1 cellular context compared by ENCODE assay signal in the genomic region with DNA sequence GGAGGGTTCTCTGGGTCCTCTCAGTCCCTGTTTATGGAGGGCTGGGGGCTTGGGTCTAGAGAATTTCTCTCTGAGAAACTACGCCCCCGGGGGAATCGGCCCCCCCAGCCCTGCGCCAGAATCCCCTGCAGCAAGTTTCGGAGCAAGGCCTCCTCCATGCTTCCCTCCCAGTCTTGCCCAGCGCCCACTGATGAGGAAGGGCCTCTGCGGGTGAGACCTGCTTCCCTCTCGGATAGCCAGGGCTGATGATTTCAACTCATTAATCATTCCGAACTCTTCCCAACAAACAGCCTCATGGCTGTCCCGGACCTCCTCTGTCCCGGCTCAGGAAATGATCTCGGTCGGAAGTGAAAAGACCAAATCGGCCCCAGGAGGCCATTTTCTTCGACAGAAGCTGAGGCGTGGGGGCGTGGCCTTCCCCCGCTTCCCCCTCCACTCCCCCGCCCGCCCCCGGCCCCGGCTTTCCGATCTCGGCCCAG.
TF ChIP-seq lines count a peak whose summit lies in the region.

No MANE protein-coding gene starts in this region.

TF ChIP-seq in HepG2, 621 proteins besides CTCF, POLR2A, EP300 and RAD21 (continued from another document and continues in another):
- TF ChIP-seq, protein P1, sequence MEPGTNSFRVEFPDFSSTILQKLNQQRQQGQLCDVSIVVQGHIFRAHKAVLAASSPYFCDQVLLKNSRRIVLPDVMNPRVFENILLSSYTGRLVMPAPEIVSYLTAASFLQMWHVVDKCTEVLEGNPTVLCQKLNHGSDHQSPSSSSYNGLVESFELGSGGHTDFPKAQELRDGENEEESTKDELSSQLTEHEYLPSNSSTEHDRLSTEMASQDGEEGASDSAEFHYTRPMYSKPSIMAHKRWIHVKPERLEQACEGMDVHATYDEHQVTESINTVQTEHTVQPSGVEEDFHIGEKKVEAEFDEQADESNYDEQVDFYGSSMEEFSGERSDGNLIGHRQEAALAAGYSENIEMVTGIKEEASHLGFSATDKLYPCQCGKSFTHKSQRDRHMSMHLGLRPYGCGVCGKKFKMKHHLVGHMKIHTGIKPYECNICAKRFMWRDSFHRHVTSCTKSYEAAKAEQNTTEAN (CRISPR knock-in tag; conservative IDR thresholded peaks at IDR 0.05), result no peak
- TF ChIP-seq SALL1 (CRISPR knock-in tag; IDR thresholded peaks at IDR 0.05) (peak; percentile 62; the same call in 1 of the 2 replicates), SUZ12 (IDR thresholded peaks at IDR 0.05; ENCODE audit: low read depth, low read length) (no peak), HDAC2 (CRISPR knock-in tag; IDR thresholded peaks at IDR 0.05) (no peak), SRF (IDR thresholded peaks at IDR 0.05; ENCODE audit: low read depth, low read length) (peak; percentile 72), FOXM1 (CRISPR knock-in tag; IDR thresholded peaks at IDR 0.05) (no peak), TBX3 (IDR thresholded peaks at IDR 0.05; ENCODE audit: borderline replicate concordance) (no peak), JUN (CRISPR knock-in tag; IDR thresholded peaks at IDR 0.05) (no peak), ZNF770 (CRISPR knock-in tag; IDR thresholded peaks at IDR 0.05) (no peak), SIN3B (IDR thresholded peaks at IDR 0.05; ENCODE audit: low read length) (no peak; the same call in 1 of the 2 replicates), POLR2G (IDR thresholded peaks at IDR 0.05; ENCODE audit: low read depth, low read length) (peak; percentile 88), ZNF10 (CRISPR knock-in tag; IDR thresholded peaks at IDR 0.05; ENCODE audit: borderline replicate concordance, low read depth) (no peak), ZNF616 (CRISPR knock-in tag; IDR thresholded peaks at IDR 0.05; ENCODE audit: low read depth) (no peak), ZSCAN20 (CRISPR knock-in tag; IDR thresholded peaks at IDR 0.05; ENCODE audit: borderline replicate concordance) (no peak), ZNF501 (CRISPR knock-in tag; IDR thresholded peaks at IDR 0.05) (0 out of 2 replicates have a peak, but pooled peaks have one; percentile 4), CBX1 (IDR thresholded peaks at IDR 0.05; ENCODE audit: low read depth) (no peak), KDM2A (CRISPR knock-in tag; IDR thresholded peaks at IDR 0.05; ENCODE audit: borderline replicate concordance, low read depth) (peak; percentile 18), HINFP (CRISPR knock-in tag; IDR thresholded peaks at IDR 0.05; ENCODE audit: low read depth) (no peak), ATRX (CRISPR knock-in tag; IDR thresholded peaks at IDR 0.05; ENCODE audit: borderline replicate concordance) (no peak), ZBTB14 (CRISPR knock-in tag; IDR thresholded peaks at IDR 0.05) (no peak), PRMT3 (CRISPR knock-in tag; IDR thresholded peaks at IDR 0.05; ENCODE audit: borderline replicate concordance, low read depth) (no peak), ZNF343 (CRISPR knock-in tag; IDR thresholded peaks at IDR 0.05) (no peak), ZBTB1 (CRISPR knock-in tag; IDR thresholded peaks at IDR 0.05; ENCODE audit: borderline replicate concordance) (no peak), TEF (CRISPR knock-in tag; IDR thresholded peaks at IDR 0.05) (no peak), POLR2AphosphoS5 (IDR thresholded peaks at IDR 0.05; ENCODE audit: low read depth, low read length) (peak; percentile 58; the same call in 1 of the 2 replicates), ETV5 (CRISPR knock-in tag; IDR thresholded peaks at IDR 0.05; ENCODE audit: borderline replicate concordance) (no peak), CBX2 (IDR thresholded peaks at IDR 0.05; ENCODE audit: low read depth, low read length) (no peak), CBX2 (CRISPR knock-in tag; IDR thresholded peaks at IDR 0.05; ENCODE audit: low read depth) (no peak), ZNF264 (CRISPR knock-in tag; IDR thresholded peaks at IDR 0.05) (no peak), GABPB1 (CRISPR knock-in tag; IDR thresholded peaks at IDR 0.05) (no peak; the same call in 1 of the 2 replicates), CHCHD3 (CRISPR knock-in tag; IDR thresholded peaks at IDR 0.05) (peak; percentile 40; the same call in 1 of the 2 replicates), KLF12 (CRISPR knock-in tag; IDR thresholded peaks at IDR 0.05; ENCODE audit: borderline replicate concordance) (no peak), GLI4 (CRISPR knock-in tag; IDR thresholded peaks at IDR 0.05; ENCODE audit: borderline replicate concordance) (no peak)
- TF ChIP-seq, protein P2, sequence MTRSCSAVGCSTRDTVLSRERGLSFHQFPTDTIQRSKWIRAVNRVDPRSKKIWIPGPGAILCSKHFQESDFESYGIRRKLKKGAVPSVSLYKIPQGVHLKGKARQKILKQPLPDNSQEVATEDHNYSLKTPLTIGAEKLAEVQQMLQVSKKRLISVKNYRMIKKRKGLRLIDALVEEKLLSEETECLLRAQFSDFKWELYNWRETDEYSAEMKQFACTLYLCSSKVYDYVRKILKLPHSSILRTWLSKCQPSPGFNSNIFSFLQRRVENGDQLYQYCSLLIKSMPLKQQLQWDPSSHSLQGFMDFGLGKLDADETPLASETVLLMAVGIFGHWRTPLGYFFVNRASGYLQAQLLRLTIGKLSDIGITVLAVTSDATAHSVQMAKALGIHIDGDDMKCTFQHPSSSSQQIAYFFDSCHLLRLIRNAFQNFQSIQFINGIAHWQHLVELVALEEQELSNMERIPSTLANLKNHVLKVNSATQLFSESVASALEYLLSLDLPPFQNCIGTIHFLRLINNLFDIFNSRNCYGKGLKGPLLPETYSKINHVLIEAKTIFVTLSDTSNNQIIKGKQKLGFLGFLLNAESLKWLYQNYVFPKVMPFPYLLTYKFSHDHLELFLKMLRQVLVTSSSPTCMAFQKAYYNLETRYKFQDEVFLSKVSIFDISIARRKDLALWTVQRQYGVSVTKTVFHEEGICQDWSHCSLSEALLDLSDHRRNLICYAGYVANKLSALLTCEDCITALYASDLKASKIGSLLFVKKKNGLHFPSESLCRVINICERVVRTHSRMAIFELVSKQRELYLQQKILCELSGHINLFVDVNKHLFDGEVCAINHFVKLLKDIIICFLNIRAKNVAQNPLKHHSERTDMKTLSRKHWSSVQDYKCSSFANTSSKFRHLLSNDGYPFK (CRISPR knock-in tag; IDR thresholded peaks at IDR 0.05; ENCODE audit: borderline replicate concordance), result no peak
- TF ChIP-seq, protein P3, sequence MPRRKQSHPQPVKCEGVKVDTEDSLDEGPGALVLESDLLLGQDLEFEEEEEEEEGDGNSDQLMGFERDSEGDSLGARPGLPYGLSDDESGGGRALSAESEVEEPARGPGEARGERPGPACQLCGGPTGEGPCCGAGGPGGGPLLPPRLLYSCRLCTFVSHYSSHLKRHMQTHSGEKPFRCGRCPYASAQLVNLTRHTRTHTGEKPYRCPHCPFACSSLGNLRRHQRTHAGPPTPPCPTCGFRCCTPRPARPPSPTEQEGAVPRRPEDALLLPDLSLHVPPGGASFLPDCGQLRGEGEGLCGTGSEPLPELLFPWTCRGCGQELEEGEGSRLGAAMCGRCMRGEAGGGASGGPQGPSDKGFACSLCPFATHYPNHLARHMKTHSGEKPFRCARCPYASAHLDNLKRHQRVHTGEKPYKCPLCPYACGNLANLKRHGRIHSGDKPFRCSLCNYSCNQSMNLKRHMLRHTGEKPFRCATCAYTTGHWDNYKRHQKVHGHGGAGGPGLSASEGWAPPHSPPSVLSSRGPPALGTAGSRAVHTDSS (CRISPR knock-in tag; conservative IDR thresholded peaks at IDR 0.05), result no peak
- TF ChIP-seq, protein P4, sequence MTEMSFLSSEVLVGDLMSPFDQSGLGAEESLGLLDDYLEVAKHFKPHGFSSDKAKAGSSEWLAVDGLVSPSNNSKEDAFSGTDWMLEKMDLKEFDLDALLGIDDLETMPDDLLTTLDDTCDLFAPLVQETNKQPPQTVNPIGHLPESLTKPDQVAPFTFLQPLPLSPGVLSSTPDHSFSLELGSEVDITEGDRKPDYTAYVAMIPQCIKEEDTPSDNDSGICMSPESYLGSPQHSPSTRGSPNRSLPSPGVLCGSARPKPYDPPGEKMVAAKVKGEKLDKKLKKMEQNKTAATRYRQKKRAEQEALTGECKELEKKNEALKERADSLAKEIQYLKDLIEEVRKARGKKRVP (CRISPR knock-in tag; IDR thresholded peaks at IDR 0.05), result no peak
- TF ChIP-seq, protein P5, sequence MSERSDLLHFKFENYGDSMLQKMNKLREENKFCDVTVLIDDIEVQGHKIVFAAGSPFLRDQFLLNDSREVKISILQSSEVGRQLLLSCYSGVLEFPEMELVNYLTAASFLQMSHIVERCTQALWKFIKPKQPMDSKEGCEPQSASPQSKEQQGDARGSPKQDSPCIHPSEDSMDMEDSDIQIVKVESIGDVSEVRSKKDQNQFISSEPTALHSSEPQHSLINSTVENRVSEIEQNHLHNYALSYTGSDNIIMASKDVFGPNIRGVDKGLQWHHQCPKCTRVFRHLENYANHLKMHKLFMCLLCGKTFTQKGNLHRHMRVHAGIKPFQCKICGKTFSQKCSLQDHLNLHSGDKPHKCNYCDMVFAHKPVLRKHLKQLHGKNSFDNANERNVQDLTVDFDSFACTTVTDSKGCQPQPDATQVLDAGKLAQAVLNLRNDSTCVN (CRISPR knock-in tag; IDR thresholded peaks at IDR 0.05; ENCODE audit: borderline replicate concordance), result no peak
- TF ChIP-seq, protein P6, sequence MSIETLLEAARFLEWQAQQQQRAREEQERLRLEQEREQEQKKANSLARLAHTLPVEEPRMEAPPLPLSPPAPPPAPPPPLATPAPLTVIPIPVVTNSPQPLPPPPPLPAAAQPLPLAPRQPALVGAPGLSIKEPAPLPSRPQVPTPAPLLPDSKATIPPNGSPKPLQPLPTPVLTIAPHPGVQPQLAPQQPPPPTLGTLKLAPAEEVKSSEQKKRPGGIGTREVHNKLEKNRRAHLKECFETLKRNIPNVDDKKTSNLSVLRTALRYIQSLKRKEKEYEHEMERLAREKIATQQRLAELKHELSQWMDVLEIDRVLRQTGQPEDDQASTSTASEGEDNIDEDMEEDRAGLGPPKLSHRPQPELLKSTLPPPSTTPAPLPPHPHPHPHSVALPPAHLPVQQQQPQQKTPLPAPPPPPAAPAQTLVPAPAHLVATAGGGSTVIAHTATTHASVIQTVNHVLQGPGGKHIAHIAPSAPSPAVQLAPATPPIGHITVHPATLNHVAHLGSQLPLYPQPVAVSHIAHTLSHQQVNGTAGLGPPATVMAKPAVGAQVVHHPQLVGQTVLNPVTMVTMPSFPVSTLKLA (IDR thresholded peaks at IDR 0.05), result no peak
- TF ChIP-seq, protein P7, sequence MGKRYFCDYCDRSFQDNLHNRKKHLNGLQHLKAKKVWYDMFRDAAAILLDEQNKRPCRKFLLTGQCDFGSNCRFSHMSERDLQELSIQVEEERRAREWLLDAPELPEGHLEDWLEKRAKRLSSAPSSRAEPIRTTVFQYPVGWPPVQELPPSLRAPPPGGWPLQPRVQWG (CRISPR knock-in tag; IDR thresholded peaks at IDR 0.05; ENCODE audit: borderline replicate concordance, low read depth), result no peak
- TF ChIP-seq, protein P8, sequence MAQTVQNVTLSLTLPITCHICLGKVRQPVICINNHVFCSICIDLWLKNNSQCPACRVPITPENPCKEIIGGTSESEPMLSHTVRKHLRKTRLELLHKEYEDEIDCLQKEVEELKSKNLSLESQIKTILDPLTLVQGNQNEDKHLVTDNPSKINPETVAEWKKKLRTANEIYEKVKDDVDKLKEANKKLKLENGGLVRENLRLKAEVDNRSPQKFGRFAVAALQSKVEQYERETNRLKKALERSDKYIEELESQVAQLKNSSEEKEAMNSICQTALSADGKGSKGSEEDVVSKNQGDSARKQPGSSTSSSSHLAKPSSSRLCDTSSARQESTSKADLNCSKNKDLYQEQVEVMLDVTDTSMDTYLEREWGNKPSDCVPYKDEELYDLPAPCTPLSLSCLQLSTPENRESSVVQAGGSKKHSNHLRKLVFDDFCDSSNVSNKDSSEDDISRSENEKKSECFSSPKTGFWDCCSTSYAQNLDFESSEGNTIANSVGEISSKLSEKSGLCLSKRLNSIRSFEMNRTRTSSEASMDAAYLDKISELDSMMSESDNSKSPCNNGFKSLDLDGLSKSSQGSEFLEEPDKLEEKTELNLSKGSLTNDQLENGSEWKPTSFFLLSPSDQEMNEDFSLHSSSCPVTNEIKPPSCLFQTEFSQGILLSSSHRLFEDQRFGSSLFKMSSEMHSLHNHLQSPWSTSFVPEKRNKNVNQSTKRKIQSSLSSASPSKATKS (CRISPR knock-in tag; IDR thresholded peaks at IDR 0.05), result no peak
- TF ChIP-seq, protein P9, sequence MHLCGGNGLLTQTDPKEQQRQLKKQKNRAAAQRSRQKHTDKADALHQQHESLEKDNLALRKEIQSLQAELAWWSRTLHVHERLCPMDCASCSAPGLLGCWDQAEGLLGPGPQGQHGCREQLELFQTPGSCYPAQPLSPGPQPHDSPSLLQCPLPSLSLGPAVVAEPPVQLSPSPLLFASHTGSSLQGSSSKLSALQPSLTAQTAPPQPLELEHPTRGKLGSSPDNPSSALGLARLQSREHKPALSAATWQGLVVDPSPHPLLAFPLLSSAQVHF (CRISPR knock-in tag; IDR thresholded peaks at IDR 0.05), result no peak
